1 cellular context compared by ENCODE assay signal in the genomic region with DNA sequence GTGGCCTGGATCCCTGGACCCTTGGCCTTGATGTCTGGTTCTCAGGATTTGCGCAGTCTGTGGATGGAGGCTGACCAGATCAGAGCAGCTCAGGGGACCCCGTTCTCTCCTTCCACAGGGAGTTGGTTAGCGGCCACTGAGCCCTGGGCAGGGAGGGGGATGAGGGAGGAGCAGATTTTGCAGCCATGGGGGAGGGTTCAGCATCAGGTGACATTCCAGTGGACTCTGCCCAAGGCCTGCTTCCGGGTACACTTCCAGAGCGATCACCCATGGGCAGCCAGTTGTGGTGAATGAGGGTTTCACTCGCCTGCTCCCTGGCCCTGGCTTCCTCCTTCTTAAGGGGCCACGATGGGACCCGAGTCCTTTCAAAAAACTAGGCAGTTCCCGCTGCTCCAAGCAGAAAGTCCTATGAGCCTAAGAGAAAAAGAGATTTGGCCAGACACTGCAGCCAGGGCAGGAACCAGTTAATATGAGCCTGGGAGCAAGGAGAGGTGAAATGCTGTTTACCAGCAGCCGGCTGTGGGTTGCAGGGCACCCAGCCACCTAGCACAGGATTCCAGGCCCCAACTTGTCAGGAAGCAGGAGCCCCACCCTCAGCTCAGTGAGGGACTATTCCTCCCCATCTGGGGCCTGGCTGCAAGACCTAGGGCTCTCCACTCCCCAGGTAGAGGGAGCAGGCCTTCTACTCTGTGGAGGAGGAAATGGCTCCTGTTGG.
TF ChIP-seq lines count a peak whose summit lies in the region.

No MANE protein-coding gene starts in this region.

TF ChIP-seq in HepG2, 621 proteins besides CTCF, POLR2A, EP300 and RAD21 (continued from another document and continues in another):
- TF ChIP-seq GTF3A (CRISPR knock-in tag; conservative IDR thresholded peaks at IDR 0.05) (no peak), SOX6 (IDR thresholded peaks at IDR 0.05) (no peak), SOX6 (CRISPR knock-in tag; IDR thresholded peaks at IDR 0.05) (peak; percentile 65), ZNF615 (CRISPR knock-in tag; IDR thresholded peaks at IDR 0.05; ENCODE audit: borderline replicate concordance) (no peak), HMGA1 (CRISPR knock-in tag; conservative IDR thresholded peaks at IDR 0.05) (no peak), ZNF503 (CRISPR knock-in tag; IDR thresholded peaks at IDR 0.05) (peak; percentile 42; the same call in 1 of the 2 replicates), KDM4B (CRISPR knock-in tag; IDR thresholded peaks at IDR 0.05) (peak; percentile 77; the same call in 1 of the 2 replicates), BCL3 (CRISPR knock-in tag; IDR thresholded peaks at IDR 0.05) (peak; percentile 84; the same call in 1 of the 2 replicates), ZNF33A (CRISPR knock-in tag; IDR thresholded peaks at IDR 0.05; ENCODE audit: borderline replicate concordance) (no peak), ZNF619 (CRISPR knock-in tag; IDR thresholded peaks at IDR 0.05) (0 out of 2 replicates have a peak, but pooled peaks have one; percentile 19), RARG (CRISPR knock-in tag; IDR thresholded peaks at IDR 0.05; ENCODE audit: low read depth) (no peak), SRF (IDR thresholded peaks at IDR 0.05; ENCODE audit: low read depth, low read length) (peak; percentile 25; the same call in 1 of the 2 replicates), GATAD2A (CRISPR knock-in tag; IDR thresholded peaks at IDR 0.05) (peak; percentile 80), RFX5 (IDR thresholded peaks at IDR 0.05; ENCODE audit: low read depth, low read length) (no peak), ARID5B (CRISPR knock-in tag; IDR thresholded peaks at IDR 0.05) (peak; percentile 83), POLR2AphosphoS2 (IDR thresholded peaks at IDR 0.05; ENCODE audit: low read depth, low read length) (0 out of 2 replicates have a peak, but pooled peaks have one; percentile 50), POGZ (CRISPR knock-in tag; IDR thresholded peaks at IDR 0.05) (peak; percentile 86), KLF13 (CRISPR knock-in tag; IDR thresholded peaks at IDR 0.05) (no peak), ETV5 (CRISPR knock-in tag; IDR thresholded peaks at IDR 0.05; ENCODE audit: borderline replicate concordance) (peak; percentile 91), MAFF (IDR thresholded peaks at IDR 0.05; ENCODE audit: low read depth, low read length) (no peak), KLF9 (CRISPR knock-in tag; IDR thresholded peaks at IDR 0.05; ENCODE audit: low read depth) (0 out of 2 replicates have a peak, but pooled peaks have one; percentile 28), ZNF335 (CRISPR knock-in tag; IDR thresholded peaks at IDR 0.05) (peak; percentile 83), ZNF296 (CRISPR knock-in tag; conservative IDR thresholded peaks at IDR 0.05) (no peak; the same call in 1 of the 2 replicates), MATR3 (CRISPR knock-in tag; IDR thresholded peaks at IDR 0.05) (no peak), SKIL (CRISPR knock-in tag; IDR thresholded peaks at IDR 0.05; ENCODE audit: borderline replicate concordance) (no peak), ELF1 (CRISPR knock-in tag; IDR thresholded peaks at IDR 0.05) (peak; percentile 98), TOPORS (CRISPR knock-in tag; IDR thresholded peaks at IDR 0.05) (peak; percentile 73; the same call in 1 of the 2 replicates), NR2F6 (IDR thresholded peaks at IDR 0.05) (no peak), NR2F6 (CRISPR knock-in tag; IDR thresholded peaks at IDR 0.05) (peak; percentile 67; the same call in 1 of the 2 replicates), ZNF282 (IDR thresholded peaks at IDR 0.05; ENCODE audit: partially characterized antibody) (no peak), SRY (CRISPR knock-in tag; IDR thresholded peaks at IDR 0.05) (peak; percentile 79), YEATS2 (CRISPR knock-in tag; IDR thresholded peaks at IDR 0.05; ENCODE audit: borderline replicate concordance) (peak; percentile 74; the same call in 1 of the 2 replicates), ATAD3A (CRISPR knock-in tag; IDR thresholded peaks at IDR 0.05) (no peak), HNF4A (CRISPR knock-in tag; IDR thresholded peaks at IDR 0.05) (peak; percentile 94)
- TF ChIP-seq, protein P1, sequence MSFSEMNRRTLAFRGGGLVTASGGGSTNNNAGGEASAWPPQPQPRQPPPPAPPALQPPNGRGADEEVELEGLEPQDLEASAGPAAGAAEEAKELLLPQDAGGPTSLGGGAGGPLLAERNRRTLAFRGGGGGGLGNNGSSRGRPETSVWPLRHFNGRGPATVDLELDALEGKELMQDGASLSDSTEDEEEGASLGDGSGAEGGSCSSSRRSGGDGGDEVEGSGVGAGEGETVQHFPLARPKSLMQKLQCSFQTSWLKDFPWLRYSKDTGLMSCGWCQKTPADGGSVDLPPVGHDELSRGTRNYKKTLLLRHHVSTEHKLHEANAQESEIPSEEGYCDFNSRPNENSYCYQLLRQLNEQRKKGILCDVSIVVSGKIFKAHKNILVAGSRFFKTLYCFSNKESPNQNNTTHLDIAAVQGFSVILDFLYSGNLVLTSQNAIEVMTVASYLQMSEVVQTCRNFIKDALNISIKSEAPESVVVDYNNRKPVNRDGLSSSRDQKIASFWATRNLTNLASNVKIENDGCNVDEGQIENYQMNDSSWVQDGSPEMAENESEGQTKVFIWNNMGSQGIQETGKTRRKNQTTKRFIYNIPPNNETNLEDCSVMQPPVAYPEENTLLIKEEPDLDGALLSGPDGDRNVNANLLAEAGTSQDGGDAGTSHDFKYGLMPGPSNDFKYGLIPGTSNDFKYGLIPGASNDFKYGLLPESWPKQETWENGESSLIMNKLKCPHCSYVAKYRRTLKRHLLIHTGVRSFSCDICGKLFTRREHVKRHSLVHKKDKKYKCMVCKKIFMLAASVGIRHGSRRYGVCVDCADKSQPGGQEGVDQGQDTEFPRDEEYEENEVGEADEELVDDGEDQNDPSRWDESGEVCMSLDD (CRISPR knock-in tag; IDR thresholded peaks at IDR 0.05; ENCODE audit: borderline replicate concordance) = no peak; the same call in 1 of the 2 replicates
- TF ChIP-seq, protein P2, sequence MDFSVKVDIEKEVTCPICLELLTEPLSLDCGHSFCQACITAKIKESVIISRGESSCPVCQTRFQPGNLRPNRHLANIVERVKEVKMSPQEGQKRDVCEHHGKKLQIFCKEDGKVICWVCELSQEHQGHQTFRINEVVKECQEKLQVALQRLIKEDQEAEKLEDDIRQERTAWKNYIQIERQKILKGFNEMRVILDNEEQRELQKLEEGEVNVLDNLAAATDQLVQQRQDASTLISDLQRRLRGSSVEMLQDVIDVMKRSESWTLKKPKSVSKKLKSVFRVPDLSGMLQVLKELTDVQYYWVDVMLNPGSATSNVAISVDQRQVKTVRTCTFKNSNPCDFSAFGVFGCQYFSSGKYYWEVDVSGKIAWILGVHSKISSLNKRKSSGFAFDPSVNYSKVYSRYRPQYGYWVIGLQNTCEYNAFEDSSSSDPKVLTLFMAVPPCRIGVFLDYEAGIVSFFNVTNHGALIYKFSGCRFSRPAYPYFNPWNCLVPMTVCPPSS (IDR thresholded peaks at IDR 0.05) = no peak
- TF ChIP-seq, protein P3, sequence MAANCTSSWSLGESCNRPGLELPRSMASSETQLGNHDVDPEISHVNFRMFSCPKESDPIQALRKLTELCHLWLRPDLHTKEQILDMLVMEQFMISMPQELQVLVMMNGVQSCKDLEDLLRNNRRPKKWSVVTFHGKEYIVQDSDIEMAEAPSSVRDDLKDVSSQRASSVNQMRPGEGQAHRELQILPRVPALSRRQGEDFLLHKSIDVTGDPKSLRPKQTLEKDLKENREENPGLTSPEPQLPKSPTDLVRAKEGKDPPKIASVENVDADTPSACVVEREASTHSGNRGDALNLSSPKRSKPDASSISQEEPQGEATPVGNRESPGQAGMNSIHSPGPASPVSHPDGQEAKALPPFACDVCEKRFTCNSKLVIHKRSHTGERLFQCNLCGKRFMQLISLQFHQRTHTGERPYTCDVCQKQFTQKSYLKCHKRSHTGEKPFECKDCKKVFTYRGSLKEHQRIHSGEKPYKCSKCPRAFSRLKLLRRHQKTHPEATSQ (CRISPR knock-in tag; IDR thresholded peaks at IDR 0.05; ENCODE audit: borderline replicate concordance) = peak; percentile 16; the same call in 1 of the 2 replicates
- TF ChIP-seq, protein P4, sequence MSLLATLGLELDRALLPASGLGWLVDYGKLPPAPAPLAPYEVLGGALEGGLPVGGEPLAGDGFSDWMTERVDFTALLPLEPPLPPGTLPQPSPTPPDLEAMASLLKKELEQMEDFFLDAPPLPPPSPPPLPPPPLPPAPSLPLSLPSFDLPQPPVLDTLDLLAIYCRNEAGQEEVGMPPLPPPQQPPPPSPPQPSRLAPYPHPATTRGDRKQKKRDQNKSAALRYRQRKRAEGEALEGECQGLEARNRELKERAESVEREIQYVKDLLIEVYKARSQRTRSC (CRISPR knock-in tag; IDR thresholded peaks at IDR 0.05; ENCODE audit: low read depth) = no peak; the same call in 1 of the 2 replicates
